ENCODE assay signal across 1 cellular context in the genomic region with DNA sequence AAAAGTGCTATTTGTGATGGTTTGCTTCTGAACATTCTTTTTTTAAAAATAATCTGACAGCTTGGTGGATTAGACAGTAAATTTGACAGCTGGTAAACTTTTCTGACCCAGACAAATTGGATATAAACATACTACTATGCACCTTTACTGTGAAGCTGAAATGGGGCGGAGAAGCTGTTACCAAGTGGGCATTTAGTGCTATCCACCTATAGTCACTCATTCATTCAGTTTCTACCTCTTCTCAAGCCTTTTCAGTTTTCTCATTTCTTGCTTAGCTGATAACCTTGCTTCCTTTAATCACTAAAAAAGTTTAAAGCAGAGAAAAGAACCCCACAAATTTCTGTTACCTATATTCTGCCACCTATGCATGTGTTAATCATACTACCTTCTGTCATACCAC.
TF ChIP-seq lines count a peak whose summit lies in the region.

No MANE protein-coding gene starts in this region.

TF ChIP-seq in HepG2, 621 proteins besides CTCF, POLR2A, EP300 and RAD21 (continued from another document):
- TF ChIP-seq POLR2AphosphoS5 (IDR thresholded peaks at IDR 0.05; ENCODE audit: low read depth, low read length), result peak; percentile 48
- peak; percentile 32 for TF ChIP-seq RBM22 (optimal IDR thresholded peaks at IDR 0.05; ENCODE audit: low read length)
- TF ChIP-seq IKZF1 (IDR thresholded peaks at IDR 0.05), result no peak
- peak; percentile 72; the same call in 1 of the 2 replicates for TF ChIP-seq PAF1 (CRISPR knock-in tag; IDR thresholded peaks at IDR 0.05)
- TF ChIP-seq, protein P1, sequence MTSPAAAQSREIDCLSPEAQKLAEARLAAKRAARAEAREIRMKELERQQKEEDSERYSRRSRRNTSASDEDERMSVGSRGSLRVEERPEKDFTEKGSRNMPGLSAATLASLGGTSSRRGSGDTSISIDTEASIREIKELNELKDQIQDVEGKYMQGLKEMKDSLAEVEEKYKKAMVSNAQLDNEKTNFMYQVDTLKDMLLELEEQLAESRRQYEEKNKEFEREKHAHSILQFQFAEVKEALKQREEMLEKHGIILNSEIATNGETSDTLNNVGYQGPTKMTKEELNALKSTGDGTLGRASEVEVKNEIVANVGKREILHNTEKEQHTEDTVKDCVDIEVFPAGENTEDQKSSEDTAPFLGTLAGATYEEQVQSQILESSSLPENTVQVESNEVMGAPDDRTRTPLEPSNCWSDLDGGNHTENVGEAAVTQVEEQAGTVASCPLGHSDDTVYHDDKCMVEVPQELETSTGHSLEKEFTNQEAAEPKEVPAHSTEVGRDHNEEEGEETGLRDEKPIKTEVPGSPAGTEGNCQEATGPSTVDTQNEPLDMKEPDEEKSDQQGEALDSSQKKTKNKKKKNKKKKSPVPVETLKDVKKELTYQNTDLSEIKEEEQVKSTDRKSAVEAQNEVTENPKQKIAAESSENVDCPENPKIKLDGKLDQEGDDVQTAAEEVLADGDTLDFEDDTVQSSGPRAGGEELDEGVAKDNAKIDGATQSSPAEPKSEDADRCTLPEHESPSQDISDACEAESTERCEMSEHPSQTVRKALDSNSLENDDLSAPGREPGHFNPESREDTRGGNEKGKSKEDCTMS (CRISPR knock-in tag; conservative IDR thresholded peaks at IDR 0.05), result no peak
- no peak for TF ChIP-seq ZNF12 (CRISPR knock-in tag; IDR thresholded peaks at IDR 0.05)
- no peak for TF ChIP-seq BHLHE40 (IDR thresholded peaks at IDR 0.05; ENCODE audit: low read length)
- TF ChIP-seq HNRNPL (IDR thresholded peaks at IDR 0.05; ENCODE audit: low read depth, low read length), result 0 out of 2 replicates have a peak, but pooled peaks have one; percentile 29
- TF ChIP-seq SRSF1 (optimal IDR thresholded peaks at IDR 0.05; ENCODE audit: low read depth, low read length), result no peak
- peak; percentile 72 for TF ChIP-seq RBFOX2 (IDR thresholded peaks at IDR 0.05; ENCODE audit: low read depth, low read length)
- TF ChIP-seq, protein P2, sequence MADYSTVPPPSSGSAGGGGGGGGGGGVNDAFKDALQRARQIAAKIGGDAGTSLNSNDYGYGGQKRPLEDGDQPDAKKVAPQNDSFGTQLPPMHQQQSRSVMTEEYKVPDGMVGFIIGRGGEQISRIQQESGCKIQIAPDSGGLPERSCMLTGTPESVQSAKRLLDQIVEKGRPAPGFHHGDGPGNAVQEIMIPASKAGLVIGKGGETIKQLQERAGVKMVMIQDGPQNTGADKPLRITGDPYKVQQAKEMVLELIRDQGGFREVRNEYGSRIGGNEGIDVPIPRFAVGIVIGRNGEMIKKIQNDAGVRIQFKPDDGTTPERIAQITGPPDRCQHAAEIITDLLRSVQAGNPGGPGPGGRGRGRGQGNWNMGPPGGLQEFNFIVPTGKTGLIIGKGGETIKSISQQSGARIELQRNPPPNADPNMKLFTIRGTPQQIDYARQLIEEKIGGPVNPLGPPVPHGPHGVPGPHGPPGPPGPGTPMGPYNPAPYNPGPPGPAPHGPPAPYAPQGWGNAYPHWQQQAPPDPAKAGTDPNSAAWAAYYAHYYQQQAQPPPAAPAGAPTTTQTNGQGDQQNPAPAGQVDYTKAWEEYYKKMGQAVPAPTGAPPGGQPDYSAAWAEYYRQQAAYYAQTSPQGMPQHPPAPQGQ (CRISPR knock-in tag; IDR thresholded peaks at IDR 0.05; ENCODE audit: borderline replicate concordance), result no peak
- TF ChIP-seq, protein P3, sequence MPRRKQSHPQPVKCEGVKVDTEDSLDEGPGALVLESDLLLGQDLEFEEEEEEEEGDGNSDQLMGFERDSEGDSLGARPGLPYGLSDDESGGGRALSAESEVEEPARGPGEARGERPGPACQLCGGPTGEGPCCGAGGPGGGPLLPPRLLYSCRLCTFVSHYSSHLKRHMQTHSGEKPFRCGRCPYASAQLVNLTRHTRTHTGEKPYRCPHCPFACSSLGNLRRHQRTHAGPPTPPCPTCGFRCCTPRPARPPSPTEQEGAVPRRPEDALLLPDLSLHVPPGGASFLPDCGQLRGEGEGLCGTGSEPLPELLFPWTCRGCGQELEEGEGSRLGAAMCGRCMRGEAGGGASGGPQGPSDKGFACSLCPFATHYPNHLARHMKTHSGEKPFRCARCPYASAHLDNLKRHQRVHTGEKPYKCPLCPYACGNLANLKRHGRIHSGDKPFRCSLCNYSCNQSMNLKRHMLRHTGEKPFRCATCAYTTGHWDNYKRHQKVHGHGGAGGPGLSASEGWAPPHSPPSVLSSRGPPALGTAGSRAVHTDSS (CRISPR knock-in tag; conservative IDR thresholded peaks at IDR 0.05), result no peak
- no peak for TF ChIP-seq ZSCAN9 (CRISPR knock-in tag; IDR thresholded peaks at IDR 0.05; ENCODE audit: borderline replicate concordance)
- no peak for TF ChIP-seq ZNF629 (CRISPR knock-in tag; conservative IDR thresholded peaks at IDR 0.05)
- no peak for TF ChIP-seq SIX1 (CRISPR knock-in tag; IDR thresholded peaks at IDR 0.05; ENCODE audit: borderline replicate concordance)
